ENCODE assay signal across 7 cellular contexts in the genomic region with DNA sequence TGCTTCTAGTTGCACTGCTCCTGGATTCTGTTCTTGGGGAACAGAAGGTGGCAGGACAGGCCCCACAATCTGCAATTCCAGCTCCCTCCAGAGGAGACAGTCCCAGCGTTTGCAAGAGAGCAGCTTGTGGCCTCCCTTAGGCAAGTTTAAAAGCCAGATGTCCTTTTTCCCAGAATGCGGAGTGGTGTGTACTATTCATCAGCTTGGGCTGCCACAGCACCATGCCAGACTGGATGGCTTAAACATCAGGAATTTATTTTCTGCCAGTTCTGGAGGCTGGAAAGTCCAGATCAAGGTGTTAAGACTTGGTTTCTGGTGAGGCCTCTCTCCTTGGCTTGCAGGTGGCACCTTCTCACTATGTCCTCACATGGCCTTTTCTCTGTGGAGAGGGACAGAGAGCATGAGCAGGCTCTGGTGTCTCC. TPM values are rescaled to one million over a fixed set of nuclear protein-coding genes. Genes with fewer than 3 reads are reported as not detected.
DNase-seq lines count a peak whose midpoint lies in the region; ATAC-seq and TF ChIP-seq lines count a peak whose summit lies in the region.

No MANE protein-coding gene starts in this region.

- no peak overlapping the region for H3K23ac ChIP-seq in mesendoderm (ENCODE audit: low read length)

- no peak overlapping the region for H3K4me3 Mint-ChIP-seq in activated CD8-positive, alpha-beta T cell treated with anti-CD3 and anti-CD28 coated beads, Interleukin-2, amount 10 ng/mL, durations not matched to agents 7 days and 5 days

- no peaks in the 10 kb centered on the region for H3K27me3 Mint-ChIP-seq in activated CD8-positive, alpha-beta T cell treated with anti-CD3 and anti-CD28 coated beads, Interleukin-2, amount 10 ng/mL, durations not matched to agents 7 days and 5 days (ENCODE audit: low read depth)

- no peak overlapping the region for H2BK15ac ChIP-seq in mesendoderm (replicated peaks; ENCODE audit: low read depth)

- H3K79me1 ChIP-seq in mesendoderm (ENCODE audit: low read length), result peaks cover under 1% of the 10 kb centered on the region

- POLR2A ChIA-PET in activated CD8-positive, alpha-beta T cell treated with anti-CD3 and anti-CD28 coated beads, Interleukin-2, amount 10 ng/mL, durations not matched to agents 7 days and 5 days (lab: Charles Lee), result no interaction called here

- H3K9ac ChIP-seq in DND-41 (ENCODE audit: low read depth, low read length) (no peak overlapping the region), mesendoderm (ENCODE audit: low read length) (no peak overlapping the region)

- H3K18ac ChIP-seq in mesendoderm (ENCODE audit: low read length), result no peak overlapping the region

- H3K4me1 ChIP-seq in DND-41 (ENCODE audit: insufficient read depth, low read length), result peaks cover 29% of the 10 kb centered on the region
- peaks cover 9% of the 10 kb centered on the region for H3K4me1 ChIP-seq in mesendoderm (ENCODE audit: control insufficient read depth, low read depth, low read length)
- H3K4me1 ChIP-seq in esophagus muscularis mucosa, result peaks cover 13 to 30% (median 16%) of the 10 kb centered on the region in 4 donors

- H3K4ac ChIP-seq in mesendoderm (ENCODE audit: low read depth, low read length), result no peak overlapping the region

- no peak for TF ChIP-seq EP300 in esophagus muscularis mucosa (IDR thresholded peaks at IDR 0.05)

- no peak overlapping the region for H3K56ac ChIP-seq in mesendoderm (ENCODE audit: low read length)

- H4K5ac ChIP-seq in mesendoderm (ENCODE audit: low read length), result no peak overlapping the region

- no peak overlapping the region; the same call in 1 of the 2 replicates for H2AFZ ChIP-seq in DND-41 (ENCODE audit: low read depth, low read length)

- no peaks in the 10 kb centered on the region for H3K27me3 ChIP-seq in DND-41 (ENCODE audit: insufficient read depth, low read length, poor library complexity)
- H3K27me3 ChIP-seq in mesendoderm (ENCODE audit: insufficient read depth, low read length, poor library complexity), result no peaks in the 10 kb centered on the region
- peaks cover 0 to 33% (median 0%) of the 10 kb centered on the region in 4 donors for H3K27me3 ChIP-seq in esophagus muscularis mucosa

- H3K9me3 ChIP-seq in DND-41 (ENCODE audit: insufficient read depth, low read length, severe bottlenecking) (no peaks in the 10 kb centered on the region), esophagus muscularis mucosa (no peaks in the 10 kb centered on the region)

- no peak overlapping the region for H3K4me2 ChIP-seq in DND-41 (ENCODE audit: insufficient read depth, low read length)
- no peak overlapping the region for H3K4me2 ChIP-seq in mesendoderm (ENCODE audit: low read length)

- TF ChIP-seq CTCF in DND-41 (IDR thresholded peaks at IDR 0.05; ENCODE audit: borderline replicate concordance, extremely low read depth, low read length, poor library complexity, severe bottlenecking) (peak; percentile 60), esophagus muscularis mucosa (IDR thresholded peaks at IDR 0.05) (peak in 1 of 3 experiments; percentile 13)

- H4K8ac ChIP-seq in mesendoderm (ENCODE audit: low read depth, low read length), result no peak overlapping the region

- DNase-seq in DND-41 (peak; percentile 51), mesendoderm (peak; percentile 84), esophagus muscularis mucosa (ENCODE audit: extremely low spot score) (no peak), activated gamma-delta T cell (lab: John Stamatoyannopoulos, UW) (no peak)
- peak; percentile 59 for DNase-seq in Jurkat, Clone E6-1 (ENCODE audit: low read depth, low spot score)
- peak; percentile 36 for DNase-seq in activated CD8-positive, alpha-beta T cell treated with anti-CD3 and anti-CD28 coated beads, Interleukin-2, amount 10 ng/mL, durations not matched to agents 7 days and 5 days

- H3K27ac Mint-ChIP-seq in activated CD8-positive, alpha-beta T cell treated with anti-CD3 and anti-CD28 coated beads, Interleukin-2, amount 10 ng/mL, durations not matched to agents 7 days and 5 days, result peak overlapping the region; percentile 53

- intact Hi-C loops in esophagus muscularis mucosa (cut with DNase I), result no loop called here

- CTCF ChIA-PET in activated CD8-positive, alpha-beta T cell treated with anti-CD3 and anti-CD28 coated beads, Interleukin-2, amount 10 ng/mL, durations not matched to agents 7 days and 5 days (lab: Charles Lee), result interaction anchor here (0.6 to 1.6 kb wide), 4 partner anchors 19 to 187 kb away, joined by 3 to 4 read pairs (median 4); no protein-coding TSS in a partner anchor

- no peak overlapping the region for H2BK5ac ChIP-seq in mesendoderm (ENCODE audit: low read length)

- peaks cover 66% of the 10 kb centered on the region for H3K4me1 Mint-ChIP-seq in activated CD8-positive, alpha-beta T cell treated with anti-CD3 and anti-CD28 coated beads, Interleukin-2, amount 10 ng/mL, durations not matched to agents 7 days and 5 days (ENCODE audit: low read depth)

- H3K27ac ChIP-seq in DND-41 (ENCODE audit: low read length) (no peak overlapping the region), mesendoderm (ENCODE audit: low read depth, low read length) (no peak overlapping the region), esophagus muscularis mucosa (replicated peaks in 1 of 4) (no peak overlapping the region)

- ATAC-seq in DND-41 (ENCODE audit: insufficient read depth, low read depth) (no peak), HG02981 (IDR thresholded peaks at IDR 0.05; ENCODE audit: unreplicated experiment) (no peak)
- no peak for ATAC-seq in activated CD8-positive, alpha-beta T cell treated with anti-CD3 and anti-CD28 coated beads, Interleukin-2, amount 10 ng/mL, durations not matched to agents 7 days and 5 days

- no CpG with 5 or more reads among the region's 2 CpGs for WGBS in mesendoderm (ENCODE audit: extremely low coverage, insufficient coverage, low lambda C conversion rate)
- WGBS in esophagus muscularis mucosa, result 100% methylated on average over 1 of the region's 2 CpGs

- peaks cover 11% of the 10 kb centered on the region for H3K79me2 ChIP-seq in DND-41 (ENCODE audit: insufficient read depth, low read length)
- H3K79me2 ChIP-seq in mesendoderm (ENCODE audit: control insufficient read depth, insufficient read depth, low read length), result no peaks in the 10 kb centered on the region

- H3K36me3 ChIP-seq in DND-41 (ENCODE audit: insufficient read depth, low read length) (peaks cover 7% of the 10 kb centered on the region; the same call in 1 of the 2 replicates), mesendoderm (ENCODE audit: control insufficient read depth, insufficient read depth, low read length) (no peaks in the 10 kb centered on the region), esophagus muscularis mucosa (no peaks in the 10 kb centered on the region)

- no peak overlapping the region for H2AK5ac ChIP-seq in mesendoderm (ENCODE audit: low read length)

- H4K20me1 ChIP-seq in DND-41 (ENCODE audit: insufficient read depth, low read length), result no peaks in the 10 kb centered on the region; the same call in 1 of the 2 replicates

- H3K36me3 Mint-ChIP-seq in activated CD8-positive, alpha-beta T cell treated with anti-CD3 and anti-CD28 coated beads, Interleukin-2, amount 10 ng/mL, durations not matched to agents 7 days and 5 days (ENCODE audit: low read depth), result peaks cover 40% of the 10 kb centered on the region

- no peak for TF ChIP-seq POLR2A in esophagus muscularis mucosa (IDR thresholded peaks at IDR 0.05; ENCODE audit: low read depth)

- H3K9me3 Mint-ChIP-seq in activated CD8-positive, alpha-beta T cell treated with anti-CD3 and anti-CD28 coated beads, Interleukin-2, amount 10 ng/mL, durations not matched to agents 7 days and 5 days (ENCODE audit: insufficient read depth), result no peaks in the 10 kb centered on the region

- H3K4me3 ChIP-seq in DND-41 (ENCODE audit: low read depth in 1 of 2, low read length in 2 of 2) (no peak overlapping the region), mesendoderm (ENCODE audit: low read length) (no peak overlapping the region), esophagus muscularis mucosa (no peak overlapping the region)
- H3K4me3 ChIP-seq in Jurkat, Clone E6-1 (ENCODE audit: low read length), result no peak overlapping the region

- no peak overlapping the region for H2BK120ac ChIP-seq in mesendoderm (ENCODE audit: low read depth, low read length)

RNA-seq across cellular contexts. Expression of gene MIAT, which starts 11.7 kb away (rescaled TPM):
- 5.9 TPM for polyA plus RNA-seq in Jurkat, Clone E6-1 (2012; ENCODE audit: insufficient read depth, insufficient read length)
- 10 to 100 TPM; 23.6 to 26.3 TPM for total RNA-seq in activated CD8-positive, alpha-beta T cell treated with anti-CD3 and anti-CD28 coated beads, Interleukin-2, amount 10 ng/mL, durations not matched to agents 7 days and 5 days
- 5.6 TPM for polyA plus RNA-seq in mesendoderm (2013, experiment 1 of 2)
- 5.2 TPM for polyA plus RNA-seq in mesendoderm (2013, experiment 2 of 2)
- total RNA-seq in esophagus muscularis mucosa, result 1 to 10 TPM in 1 of 4 donors, under 1 TPM in 3; 0.19 to 1.2 (median 0.38) TPM

RNA-seq across cellular contexts. Expression of gene CRYBA4, which starts 47.3 kb away (rescaled TPM):
- polyA plus RNA-seq in Jurkat, Clone E6-1 (2012; ENCODE audit: insufficient read depth, insufficient read length), result not detected
- total RNA-seq in activated CD8-positive, alpha-beta T cell treated with anti-CD3 and anti-CD28 coated beads, Interleukin-2, amount 10 ng/mL, durations not matched to agents 7 days and 5 days, result not detected
- polyA plus RNA-seq in mesendoderm (2013, experiment 1 of 2), result 0.72 TPM
- 0.60 TPM for polyA plus RNA-seq in mesendoderm (2013, experiment 2 of 2)
- total RNA-seq in esophagus muscularis mucosa, result not detected

RNA-seq across cellular contexts. Expression of gene CRYBB1, which starts 51.2 kb away (rescaled TPM):
- not detected for polyA plus RNA-seq in Jurkat, Clone E6-1 (2012; ENCODE audit: insufficient read depth, insufficient read length)
- not detected for total RNA-seq in activated CD8-positive, alpha-beta T cell treated with anti-CD3 and anti-CD28 coated beads, Interleukin-2, amount 10 ng/mL, durations not matched to agents 7 days and 5 days
- polyA plus RNA-seq in mesendoderm (2013, experiment 1 of 2), result 7.3 TPM
- polyA plus RNA-seq in mesendoderm (2013, experiment 2 of 2), result 7.5 TPM
- total RNA-seq in esophagus muscularis mucosa, result under 1 TPM in 3 of 4 donors, not detected in 1; 0.33 to 0.86 (median 0.83) TPM

Comparison
In these comparisons a context has a peak if more than half of its experiments do, and no peak if none do; other contexts are left out.
1. DNase-seq: peak in DND-41 (single experiment), Jurkat, Clone E6-1 (single experiment), activated CD8-positive, alpha-beta T cell treated with anti-CD3 and anti-CD28 coated beads, Interleukin-2, amount 10 ng/mL, durations not matched to agents 7 days and 5 days (single experiment) and mesendoderm (single experiment); none in esophagus muscularis mucosa (single experiment) and activated gamma-delta T cell (single experiment).
2. RNA of gene MIAT, which starts 11.7 kb away (total RNA-seq): 23.6 to 26.3 TPM in activated CD8-positive, alpha-beta T cell treated with anti-CD3 and anti-CD28 coated beads, Interleukin-2, amount 10 ng/mL, durations not matched to agents 7 days and 5 days; 0.19 to 1.2 TPM in esophagus muscularis mucosa; every median in the first group is over 10 times any median in the second.